ENCODE assay signal across 9 cellular contexts in genomic region chr2:190678444-190679162, GRCh38. TPM values are rescaled to one million over a fixed set of nuclear protein-coding genes. Genes with fewer than 3 reads are reported as not detected.
DNase-seq lines count a peak whose midpoint lies in the region; ATAC-seq and TF ChIP-seq lines count a peak whose summit lies in the region.
"Had no signal": no experiment of that assay in that cellular context is flagged by ENCODE, and none has a peak within 500 bp of the region (broad histone marks: within the 10 kb centered on the region; RNA-seq: fewer than 3 reads in every experiment).

No MANE protein-coding gene starts in this region.

- peaks cover 0 to 20% (median 0%) of the 10 kb centered on the region in 11 experiments; a peak in 2 of 22 replicates for H4K20me1 ChIP-seq in BLaER1 treated with 17β-estradiol and CSF1 and Interleukin-3, amounts not matched to agents 10 nM and 100 nM
- no peaks in the 10 kb centered on the region for H4K20me1 ChIP-seq in osteoblast (ENCODE audit: insufficient read depth, low read length)

- H3K79me2 ChIP-seq in osteoblast (ENCODE audit: insufficient read depth, low read length) = peaks cover 22% of the 10 kb centered on the region
- H3K79me2 ChIP-seq: parathyroid adenoma had no signal

- H3K9me3 ChIP-seq in BLaER1 treated with 17β-estradiol and CSF1 and Interleukin-3, amounts not matched to agents 10 nM and 100 nM (replicated peaks in 1 of 11) = no peaks in the 10 kb centered on the region
- H3K9me3 ChIP-seq in osteoblast (ENCODE audit: low read depth, low read length) = no peaks in the 10 kb centered on the region

- ATAC-seq in GM19397 (IDR thresholded peaks at IDR 0.05; ENCODE audit: unreplicated experiment) = peak; percentile 55
- peak; percentile 67 for ATAC-seq in HG03354 (IDR thresholded peaks at IDR 0.05; ENCODE audit: poor library complexity, severe bottlenecking, unreplicated experiment)

- H3K4me1 ChIP-seq in BLaER1 treated with 17β-estradiol and CSF1 and Interleukin-3, amounts not matched to agents 10 nM and 100 nM = peaks cover 20 to 35% (median 29%) of the 10 kb centered on the region in 10 experiments
- H3K4me1 ChIP-seq in osteoblast (ENCODE audit: insufficient read depth, low read length) = peaks cover 18% of the 10 kb centered on the region
- H3K4me1 ChIP-seq: parathyroid adenoma had no signal

- H3K36me3 ChIP-seq in BLaER1 treated with 17β-estradiol and CSF1 and Interleukin-3, amounts not matched to agents 10 nM and 100 nM = peaks cover 37 to 79% (median 53%) of the 10 kb centered on the region in 11 experiments
- H3K36me3 ChIP-seq in osteoblast (ENCODE audit: insufficient read depth, low read length) = peaks cover 19% of the 10 kb centered on the region

- no peak for TF ChIP-seq CTCF in osteoblast (IDR thresholded peaks at IDR 0.05; ENCODE audit: extremely low read depth, low read depth, low read length)

- H3K9ac ChIP-seq in BLaER1 treated with 17β-estradiol and CSF1 and Interleukin-3, amounts not matched to agents 10 nM and 100 nM = peak overlapping the region in 10 of 11 experiments; percentile 2 to 63 (median 26); a peak in 11 of 22 replicates
- H3K9ac ChIP-seq: parathyroid adenoma had no signal

- H3K4me3 ChIP-seq in BLaER1 treated with 17β-estradiol and CSF1 and Interleukin-3, amounts not matched to agents 10 nM and 100 nM = peak overlapping the region in 2 of 10 experiments; percentile 8 to 11; a peak in 1 of 20 replicates
- H3K4me3 ChIP-seq in osteoblast (ENCODE audit: insufficient read depth, low read length) = no peak overlapping the region

- H3K27me3 ChIP-seq in BLaER1 treated with 17β-estradiol and CSF1 and Interleukin-3, amounts not matched to agents 10 nM and 100 nM = no peaks in the 10 kb centered on the region
- H3K27me3 ChIP-seq in osteoblast (ENCODE audit: insufficient read depth, low read length) = no peaks in the 10 kb centered on the region

- no peak overlapping the region for H2AFZ ChIP-seq in osteoblast (ENCODE audit: low read length)
- H2AFZ ChIP-seq: parathyroid adenoma had no signal

- DNase-seq in osteoblast (ENCODE audit: insufficient read length, low spot score, missing footprints) (peak; percentile 6), NCI-H146 (lab: John Stamatoyannopoulos, UW) (no peak), KG1 (lab: John Stamatoyannopoulos, UW) (no peak), NCI-H748 treated with DMSO at 0.1 percent for 48 hours (lab: John Stamatoyannopoulos, UW) (no peak)

- H3K4me2 ChIP-seq in BLaER1 treated with 17β-estradiol and CSF1 and Interleukin-3, amounts not matched to agents 10 nM and 100 nM = peak overlapping the region; percentile 22 to 72 (median 62)
- peak overlapping the region; percentile 16 for H3K4me2 ChIP-seq in osteoblast (ENCODE audit: insufficient read depth, low read length)

- peak overlapping the region; percentile 16 to 76 (median 58); a peak in 20 of 22 replicates for H3K27ac ChIP-seq in BLaER1 treated with 17β-estradiol and CSF1 and Interleukin-3, amounts not matched to agents 10 nM and 100 nM
- H3K27ac ChIP-seq in angular gyrus (ENCODE audit: low read depth, low read length) = peak overlapping the region; percentile 27
- H3K27ac ChIP-seq in osteoblast (ENCODE audit: low read depth, low read length) = peak overlapping the region; percentile 3
- H3K27ac ChIP-seq: parathyroid adenoma had no signal

RNA-seq across cellular contexts. Expression of gene NAB1, which starts 29.7 kb away (rescaled TPM):
- total RNA-seq in osteoblast = 44.2 TPM in 2 replicates

Comparison
In these comparisons a context has a peak if more than half of its experiments do, and no peak if none do; other contexts are left out.
1. H3K27ac ChIP-seq: peak in every context shown above with its lines; median percentile 58 in BLaER1 treated with 17β-estradiol and CSF1 and Interleukin-3, amounts not matched to agents 10 nM and 100 nM; 27 in angular gyrus; 3 in osteoblast.